Comparison of ENCODE assay signal across 25 cellular contexts in the genomic region with DNA sequence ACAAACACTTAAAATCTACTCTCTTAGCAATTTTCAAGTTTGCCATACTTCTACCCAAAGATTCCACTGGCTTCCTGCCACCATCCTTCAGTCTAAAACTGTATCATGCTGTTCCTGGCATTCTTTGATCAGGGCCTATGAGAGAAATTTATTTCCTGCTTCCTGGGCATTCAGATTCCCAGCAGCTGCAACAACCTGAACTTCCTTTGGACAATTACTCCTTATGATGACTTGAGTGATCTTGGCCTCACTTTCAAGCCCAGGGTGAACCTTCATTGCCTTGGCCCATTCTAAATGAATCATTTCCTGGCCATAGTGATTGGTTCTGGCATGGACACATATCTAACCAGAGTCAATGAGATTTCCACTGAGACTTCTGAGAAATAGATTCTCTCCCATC. TPM values are rescaled to one million over a fixed set of nuclear protein-coding genes. Genes with fewer than 3 reads are reported as not detected.
"Had no signal": no experiment of that assay in that cellular context is flagged by ENCODE, and none has a peak within 500 bp of the region (broad histone marks: within the 10 kb centered on the region; RNA-seq: fewer than 3 reads in every experiment).

No MANE protein-coding gene starts in this region.

- ATAC-seq: heart left ventricle; left ventricle myocardium superior; naive thymus-derived CD4-positive, alpha-beta T cell; pancreas; psoas muscle had no signal

- H3K27ac ChIP-seq: ascending aorta, dorsolateral prefrontal cortex, heart left ventricle, pancreas, psoas muscle had no signal

- H3K4me1 ChIP-seq: ascending aorta, heart left ventricle, pancreas, psoas muscle had no signal

- H3K9me3 ChIP-seq: ascending aorta, heart left ventricle, pancreas, psoas muscle had no signal

- H3K27me3 ChIP-seq: ascending aorta had no signal

- FAIRE-seq: colon, pancreas, urothelium cell line had no signal

- H3K4me3 ChIP-seq: ascending aorta, dorsolateral prefrontal cortex, heart left ventricle, pancreas, psoas muscle had no signal

- DNase-seq: activated CD4-positive, alpha-beta memory T cell treated with anti-CD3 and anti-CD28 coated beads for 36 hours; activated CD4-positive, alpha-beta T cell treated with anti-CD3 and anti-CD28 coated beads, Interleukin-2, amount 10 ng/mL, durations not matched to agents 24 days and 14 days; activated CD4-positive, CD25-positive, alpha-beta regulatory T cell treated with anti-CD3 and anti-CD28 coated beads, Interleukin-2, amount 50 U/mL, for 72 hours; activated CD8-positive, alpha-beta memory T cell treated with anti-CD3 and anti-CD28 coated beads, Interleukin-2, amount 50 U/mL, for 4 hours; activated gamma-delta T cell; activated naive CD4-positive, alpha-beta T cell treated with anti-CD3 and anti-CD28 coated beads, Interleukin-2, amount 10 ng/mL, durations not matched to agents 7 days and 5 days; activated naive CD8-positive, alpha-beta T cell treated with anti-CD3 and anti-CD28 coated beads, Interleukin-2, amount 10 ng/mL, durations not matched to agents 7 days and 5 days; activated T-cell treated with anti-CD3 and anti-CD28 coated beads, Interleukin-2, amount 50 U/mL, for 1 hour; dorsolateral prefrontal cortex; effector memory CD4-positive, alpha-beta T cell; erythroblast; foreskin fibroblast; heart left ventricle; left ventricle myocardium superior; naive thymus-derived CD4-positive, alpha-beta T cell; pancreas; psoas muscle; right cardiac atrium; stimulated activated CD4-positive, alpha-beta T cell treated with anti-CD3 and anti-CD28 coated beads, Interleukin-2, amount 100 ng/mL, for 48 hours; stimulated activated naive CD4-positive, alpha-beta T cell treated with Interleukin-2 at 50 U/mL for 16 hours; T-helper 2 cell; trophoblast cell had no signal

- H3K36me3 ChIP-seq: ascending aorta, heart left ventricle, pancreas had no signal

RNA-seq across cellular contexts. Expression of gene SYCE1L, which starts 26.2 kb away (rescaled TPM):
- total RNA-seq: ascending aorta had no signal
